ENCODE assay signal across 8 cellular contexts in genomic region chr16:57530104-57530522, GRCh38. TPM values are rescaled to one million over a fixed set of nuclear protein-coding genes. Genes with fewer than 3 reads are reported as not detected.
DNase-seq lines count a peak whose midpoint lies in the region; ATAC-seq and TF ChIP-seq lines count a peak whose summit lies in the region.

No MANE protein-coding gene starts in this region.

- no peak for TF ChIP-seq CTCF in lung (IDR thresholded peaks at IDR 0.05; ENCODE audit: control extremely low read depth, extremely low read depth)

- 15 to 24% methylated on average over 7 of the region's 7 CpGs for WGBS in lung, 2 donors

- H3K9me3 ChIP-seq in lung (ENCODE audit: control insufficient read depth in 2 of 2, insufficient read depth in 1 of 2, low read length in 1 of 2) = no peaks in the 10 kb centered on the region

- DNase-seq in T-helper 2 cell (peak in 4 of 5 experiments; percentile 24 to 87 (median 51)), astrocyte of the hippocampus (ENCODE audit: low read depth, low spot score) (peak; percentile 80), lung (ENCODE audit: low spot score) (no peak), putamen (ENCODE audit: low spot score) (no peak)
- DNase-seq in stimulated activated CD8-positive, alpha-beta memory T cell treated with anti-CD3 and anti-CD28 coated beads, Interleukin-4, amount 100 ng/mL, for 48 hours = peak; percentile 78

- no peaks in the 10 kb centered on the region for H3K27me3 ChIP-seq in lung (ENCODE audit: control insufficient read depth, insufficient read depth)

- ATAC-seq in GM18909 (IDR thresholded peaks at IDR 0.05; ENCODE audit: poor library complexity, unreplicated experiment) = peak; percentile 65
- peak; percentile 53 for ATAC-seq in HG03097 (IDR thresholded peaks at IDR 0.05; ENCODE audit: low FRiP score, unreplicated experiment)
- peak; percentile 14 for ATAC-seq in lung (ENCODE audit: insufficient read depth, low FRiP score)
- ATAC-seq in GM18517 (IDR thresholded peaks at IDR 0.05; ENCODE audit: unreplicated experiment) = no peak

- H3K36me3 ChIP-seq in lung (ENCODE audit: control insufficient read depth in 2 of 2, insufficient read depth in 2 of 2, low read length in 2 of 2) = peaks cover 0 to 2% of the 10 kb centered on the region in 2 donors

- H3K4me3 ChIP-seq in lung = no peak overlapping the region

- peaks cover 0 to 27% of the 10 kb centered on the region in 2 donors for H3K4me1 ChIP-seq in lung (ENCODE audit: control insufficient read depth in 2 of 2, insufficient read depth in 2 of 2, low read length in 2 of 2)

- peak overlapping the region in 1 of 2 donors; percentile 62 for H3K27ac ChIP-seq in lung (ENCODE audit: low read depth in 1 of 2, low read length in 1 of 2)

RNA-seq across cellular contexts. Expression of gene CCDC102A, which starts 6.3 kb away (rescaled TPM):
- total RNA-seq in lung = 10 to 100 TPM in 1 of 2 donors, 1 to 10 TPM in 1; 9.1 to 14.0 TPM
- polyA plus RNA-seq in lung = 1 to 10 TPM; 3.6 to 4.8 TPM

RNA-seq across cellular contexts. Expression of gene ADGRG5, which starts 12.3 kb away (rescaled TPM):
- total RNA-seq in lung = 1 to 10 TPM in 1 of 2 donors, under 1 TPM in 1; 0.74 to 2.0 TPM
- polyA plus RNA-seq in lung = under 1 TPM; 0.43 to 0.52 TPM

RNA-seq across cellular contexts. Expression of gene DOK4, which starts 43.8 kb away (rescaled TPM):
- 10 to 100 TPM; 45.9 to 58.2 TPM for total RNA-seq in lung
- polyA plus RNA-seq in lung = 10 to 100 TPM; 19.7 to 56.3 TPM

Comparison
In these comparisons a context has a peak if more than half of its experiments do, and no peak if none do; other contexts are left out.
1. DNase-seq: peak in T-helper 2 cell (4 of 5), astrocyte of the hippocampus (single experiment) and stimulated activated CD8-positive, alpha-beta memory T cell treated with anti-CD3 and anti-CD28 coated beads, Interleukin-4, amount 100 ng/mL, for 48 hours (single experiment); none in lung (single experiment) and putamen (single experiment).